ENCODE assay signal across 1 cellular context in the genomic region with DNA sequence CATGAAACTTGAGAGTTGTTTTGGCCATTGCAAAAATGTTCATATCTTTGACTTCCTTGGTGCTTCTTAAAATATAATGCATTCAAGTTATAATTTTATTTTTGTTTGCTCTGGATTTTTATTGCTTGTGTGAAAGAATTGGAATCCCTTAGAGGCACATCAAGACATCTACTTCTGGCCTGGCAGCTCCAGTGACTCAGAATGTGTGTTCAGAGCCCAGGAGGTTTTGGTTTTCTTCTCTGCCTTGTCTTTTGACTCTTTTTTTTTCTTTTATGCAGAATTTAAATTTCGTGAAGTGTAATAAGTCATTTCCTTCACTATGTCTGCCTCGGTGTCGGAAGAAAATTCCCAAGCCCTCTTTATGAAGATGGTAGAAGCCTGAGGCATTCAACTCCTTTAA.
TF ChIP-seq lines count a peak whose summit lies in the region.

No MANE protein-coding gene starts in this region.

TF ChIP-seq in A549, 52 proteins besides CTCF, POLR2A, EP300 and RAD21 (continued from another document):
- TF ChIP-seq CBX2 (IDR thresholded peaks at IDR 0.05; ENCODE audit: borderline replicate concordance, low read depth) (no peak), HDAC2 (IDR thresholded peaks at IDR 0.05) (no peak), ESRRA (IDR thresholded peaks at IDR 0.05; ENCODE audit: borderline replicate concordance, low read length) (no peak), CBX8 (IDR thresholded peaks at IDR 0.05) (no peak)
- TF ChIP-seq, protein P1, sequence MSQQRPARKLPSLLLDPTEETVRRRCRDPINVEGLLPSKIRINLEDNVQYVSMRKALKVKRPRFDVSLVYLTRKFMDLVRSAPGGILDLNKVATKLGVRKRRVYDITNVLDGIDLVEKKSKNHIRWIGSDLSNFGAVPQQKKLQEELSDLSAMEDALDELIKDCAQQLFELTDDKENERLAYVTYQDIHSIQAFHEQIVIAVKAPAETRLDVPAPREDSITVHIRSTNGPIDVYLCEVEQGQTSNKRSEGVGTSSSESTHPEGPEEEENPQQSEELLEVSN (IDR thresholded peaks at IDR 0.05; ENCODE audit: borderline replicate concordance, low read depth) = no peak
